9 cellular contexts compared by ENCODE assay signal in genomic region chr7:157271991-157272324, GRCh38.
DNase-seq lines count a peak whose midpoint lies in the region; ATAC-seq lines count a peak whose summit lies in the region.
"Had no signal": no experiment of that assay in that cellular context is flagged by ENCODE, and none has a peak within 500 bp of the region (broad histone marks: within the 10 kb centered on the region; RNA-seq: fewer than 3 reads in every experiment).

No MANE protein-coding gene starts in this region.

- H3K27me3 ChIP-seq in layer of hippocampus (ENCODE audit: control insufficient read depth, insufficient read depth, low read length): no peaks in the 10 kb centered on the region

- in situ Hi-C loops in G401 (cut with HindIII; ENCODE audit: low sequenced_read_pairs): no loop called here

- ATAC-seq in GM19395 (IDR thresholded peaks at IDR 0.05; ENCODE audit: unreplicated experiment): no peak

- peak; percentile 45 for DNase-seq in activated effector memory CD4-positive, alpha-beta T cell treated with anti-CD3 and anti-CD28 coated beads, Interleukin-2, amount 50 U/mL, for 16 hours
- DNase-seq in activated effector memory CD4-positive, alpha-beta T cell treated with Interleukin-2 at 50 U/mL for 16 hours: no peak
- DNase-seq in amniotic stem cell (lab: John Stamatoyannopoulos, UW): peak; percentile 90
- peak; percentile 78 for DNase-seq in ureter (ENCODE audit: low spot score)
- DNase-seq in G401 (ENCODE audit: low spot score): no peak
- DNase-seq in GDM1 (lab: John Stamatoyannopoulos, UW): no peak

- peak overlapping the region; percentile 21 for H3K27ac ChIP-seq in layer of hippocampus (ENCODE audit: low read depth, low read length)
- H3K27ac ChIP-seq: parathyroid adenoma had no signal

Comparison
In these comparisons a context has a peak if more than half of its experiments do, and no peak if none do; other contexts are left out.
1. DNase-seq: peak in activated effector memory CD4-positive, alpha-beta T cell treated with anti-CD3 and anti-CD28 coated beads, Interleukin-2, amount 50 U/mL, for 16 hours (single experiment), amniotic stem cell (single experiment) and ureter (single experiment); none in activated effector memory CD4-positive, alpha-beta T cell treated with Interleukin-2 at 50 U/mL for 16 hours (single experiment), G401 (single experiment) and GDM1 (single experiment).